ENCODE assay signal across 23 cellular contexts in genomic region chr11:41237386-41237785, GRCh38.
DNase-seq lines count a peak whose midpoint lies in the region; ATAC-seq, FAIRE-seq and TF ChIP-seq lines count a peak whose summit lies in the region.
"Had no signal": no experiment of that assay in that cellular context is flagged by ENCODE, and none has a peak within 500 bp of the region (broad histone marks: within the 10 kb centered on the region; RNA-seq: fewer than 3 reads in every experiment).

No MANE protein-coding gene starts in this region.

- no peaks in the 10 kb centered on the region for H3K79me2 ChIP-seq in neural progenitor cell (ENCODE audit: low read depth)

- H3K9me3 ChIP-seq in neural progenitor cell (ENCODE audit: low read depth) = no peaks in the 10 kb centered on the region
- no peaks in the 10 kb centered on the region for H3K9me3 ChIP-seq in upper lobe of left lung
- H3K9me3 ChIP-seq: BLaER1, Caco-2, Peyer's patch, SJCRH30 had no signal

- H3F3A ChIP-seq in neural progenitor cell (ENCODE audit: low read depth) = no peaks in the 10 kb centered on the region

- no peak overlapping the region for H3K9ac ChIP-seq in neural progenitor cell
- H3K9ac ChIP-seq: BLaER1 had no signal

- H3K9me3 Mint-ChIP-seq in neural progenitor cell = peaks cover 4% of the 10 kb centered on the region

- no peak overlapping the region for H3K4me3 ChIP-seq in LNCaP clone FGC (ENCODE audit: low read depth, low read length)
- no peak overlapping the region for H3K4me3 ChIP-seq in neural progenitor cell
- no peak overlapping the region for H3K4me3 ChIP-seq in upper lobe of left lung
- H3K4me3 ChIP-seq: BLaER1, Peyer's patch, SJCRH30 had no signal

- H3K4me3 Mint-ChIP-seq in neural progenitor cell = peak overlapping the region; percentile 51
- H3K4me3 Mint-ChIP-seq: CD4-positive, alpha-beta T cell had no signal

- DNase-seq in COLO668 (lab: John Stamatoyannopoulos, UW; ENCODE audit: unreplicated experiment) = peak; percentile 15
- DNase-seq in LNCaP clone FGC (ENCODE audit: low read depth) = peak; percentile 35
- DNase-seq in iPS DF 4.7 (ENCODE audit: extremely low read depth, low spot score) = peak; percentile 7
- peak; percentile 12 for DNase-seq in neural progenitor cell (ENCODE audit: low spot score)
- no peak for DNase-seq in upper lobe of left lung
- DNase-seq in GM19239 (ENCODE audit: insufficient read length, low spot score) = no peak
- no peak for DNase-seq in midbrain (lab: John Stamatoyannopoulos, UW)
- DNase-seq: Caco-2; CD4-positive, alpha-beta T cell; DMS 273 treated with DMSO at 0.1 percent for 48 hours; GOT3; MV-4-11; NCI-H1105 treated with DMSO at 0.1 percent for 48 hours; NCI-H187 treated with DMSO at 0.1 percent for 48 hours; NCI-H2107; NCI-H226; NCI-H510A treated with DMSO at 0.1 percent for 48 hours; NCI-H774; Peyer's patch; SJCRH30 had no signal

- H3K4me1 ChIP-seq in neural progenitor cell (no peaks in the 10 kb centered on the region), upper lobe of left lung (no peaks in the 10 kb centered on the region)
- H3K4me1 ChIP-seq: BLaER1, Caco-2, Peyer's patch, SJCRH30 had no signal

- H3K36me3 ChIP-seq in neural progenitor cell = no peaks in the 10 kb centered on the region
- H3K36me3 ChIP-seq in upper lobe of left lung = no peaks in the 10 kb centered on the region
- H3K36me3 ChIP-seq: BLaER1, Peyer's patch, SJCRH30 had no signal

- WGBS in upper lobe of left lung, 2 donors = 28 to 53% methylated on average over 6 of the region's 6 CpGs

- H4K20me1 ChIP-seq in neural progenitor cell (ENCODE audit: low read depth) = no peaks in the 10 kb centered on the region
- H4K20me1 ChIP-seq: BLaER1 had no signal

- peak overlapping the region; percentile 80 for H3K27ac Mint-ChIP-seq in neural progenitor cell
- H3K27ac Mint-ChIP-seq: CD4-positive, alpha-beta T cell; IgD-negative memory B cell had no signal

- no peaks in the 10 kb centered on the region for H3K27me3 Mint-ChIP-seq in neural progenitor cell (ENCODE audit: insufficient read depth, low read depth)
- H3K27me3 Mint-ChIP-seq: CD4-positive, alpha-beta T cell; IgD-negative memory B cell had no signal

- FAIRE-seq in GM19239 (lab: Jason Lieb, UNC) = no peak
- FAIRE-seq: GM12891 had no signal

- H2AFZ ChIP-seq in neural progenitor cell (replicated peaks) = peak overlapping the region; percentile 13

- no peak for TF ChIP-seq EP300 in upper lobe of left lung (IDR thresholded peaks at IDR 0.05)

- ATAC-seq in upper lobe of left lung (ENCODE audit: low FRiP score in 2 of 2) = no peak

- TF ChIP-seq POLR2A in upper lobe of left lung (IDR thresholded peaks at IDR 0.05) = no peak

- TF ChIP-seq CTCF in LNCaP clone FGC (IDR thresholded peaks at IDR 0.05; ENCODE audit: control insufficient read depth, extremely low read depth, insufficient read depth) = no peak
- no peak for TF ChIP-seq CTCF in neural progenitor cell (IDR thresholded peaks at IDR 0.05)
- no peak for TF ChIP-seq CTCF in upper lobe of left lung (IDR thresholded peaks at IDR 0.05)

- H3K4me1 Mint-ChIP-seq in neural progenitor cell = peaks cover 16% of the 10 kb centered on the region

- H3K36me3 Mint-ChIP-seq in neural progenitor cell = no peaks in the 10 kb centered on the region

- no peaks in the 10 kb centered on the region for H3K27me3 ChIP-seq in neural progenitor cell
- no peaks in the 10 kb centered on the region for H3K27me3 ChIP-seq in upper lobe of left lung
- H3K27me3 ChIP-seq: BLaER1, Peyer's patch had no signal

- no peak overlapping the region for H3K4me2 ChIP-seq in neural progenitor cell
- H3K4me2 ChIP-seq: BLaER1 had no signal

- H3K27ac ChIP-seq in neural progenitor cell = no peak overlapping the region
- H3K27ac ChIP-seq in upper lobe of left lung = no peak overlapping the region
- H3K27ac ChIP-seq: BLaER1, Peyer's patch, SJCRH30 had no signal

Comparison
In these comparisons a context has a peak if more than half of its experiments do, and no peak if none do; other contexts are left out.
1. DNase-seq: peak in COLO668 (single experiment), LNCaP clone FGC (single experiment), iPS DF 4.7 (single experiment) and neural progenitor cell (single experiment); none in upper lobe of left lung (0 of 2), GM19239 (single experiment) and midbrain (single experiment).